Comparison of ENCODE assay signal across 8 cellular contexts in the genomic region with DNA sequence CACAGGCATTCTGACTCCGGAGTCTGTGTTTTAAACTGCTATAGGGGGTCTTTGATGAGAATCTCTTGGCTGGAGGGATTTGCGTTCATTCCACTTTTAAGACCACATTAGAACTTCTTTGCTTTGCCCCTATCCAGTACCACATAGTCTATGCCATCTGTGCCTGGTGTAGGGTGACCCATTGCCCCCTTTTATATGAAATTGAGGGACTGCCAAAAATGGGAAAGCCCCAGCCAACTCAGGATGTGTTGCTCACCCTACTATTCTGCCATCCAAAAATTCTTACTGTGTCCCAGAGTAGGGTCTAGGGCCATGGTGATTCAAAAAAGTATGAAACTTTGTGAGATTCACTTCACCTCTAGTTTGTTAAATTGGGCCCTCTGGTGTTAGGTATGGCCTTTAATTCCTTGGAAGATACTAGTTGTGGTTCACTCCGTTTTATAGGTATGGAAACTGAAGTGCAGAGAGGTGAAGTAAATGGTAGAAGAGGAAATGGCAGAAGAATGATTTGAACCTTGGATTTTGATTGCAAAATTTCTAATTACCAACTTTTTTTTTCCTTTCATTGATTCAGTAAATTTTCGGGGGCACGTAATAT. TPM values are rescaled to one million over a fixed set of nuclear protein-coding genes. Genes with fewer than 3 reads are reported as not detected.
A peak's percentile ranks its signal among the peaks of the same experiment; 100 is the strongest.
DNase-seq lines count a peak whose midpoint lies in the region; ATAC-seq, FAIRE-seq and TF ChIP-seq lines count a peak whose summit lies in the region.

No MANE protein-coding gene starts in this region.

- TF ChIP-seq EP300 in HepG2 (IDR thresholded peaks at IDR 0.05; ENCODE audit: low read depth in 2 of 2, low read length in 2 of 2): no peak
- no peak for TF ChIP-seq EP300 in HepG2 (CRISPR knock-in tag; IDR thresholded peaks at IDR 0.05; ENCODE audit: borderline replicate concordance)
- TF ChIP-seq EP300 in tibial nerve (IDR thresholded peaks at IDR 0.05): no peak

- POLR2A ChIA-PET in HepG2 (lab: Yijun Ruan, JAX): interaction anchor here (1.1 to 2.7 kb wide), 5 partner anchors 13 to 141 kb away, joined by 3 to 24 read pairs (median 10); no protein-coding TSS in a partner anchor

- no peak for FAIRE-seq in HepG2 (lab: Jason Lieb, UNC)

- TF ChIP-seq CTCF in HepG2 (CRISPR knock-in tag; IDR thresholded peaks at IDR 0.05) (peak; percentile 26; the same call in 1 of the 2 replicates), tibial nerve (IDR thresholded peaks at IDR 0.05) (no peak)

- H3K9me3 ChIP-seq in HepG2 (ENCODE audit: low read length) (no peaks in the 10 kb centered on the region; the same call in 1 of the 2 replicates), tibial nerve (no peaks in the 10 kb centered on the region)

- ATAC-seq in activated T-cell treated with anti-CD3 and anti-CD28 coated beads, Interleukin-2, amount 50 U/mL, for 72 hours (replicated peaks in 1 of 2): no peak
- ATAC-seq in activated naive CD8-positive, alpha-beta T cell treated with anti-CD3 and anti-CD28 coated beads, Interleukin-2, amount 50 U/mL, for 24 hours: no peak
- ATAC-seq in HepG2 (no peak), GM21423 (IDR thresholded peaks at IDR 0.05; ENCODE audit: unreplicated experiment) (no peak), GM19328 (IDR thresholded peaks at IDR 0.05; ENCODE audit: unreplicated experiment) (no peak)

- no peak for TF ChIP-seq RAD21 in HepG2 (CRISPR knock-in tag; IDR thresholded peaks at IDR 0.05)

- peak overlapping the region; percentile 89 for H3K4me2 ChIP-seq in HepG2 (ENCODE audit: low read depth, low read length)

- H3K36me3 Mint-ChIP-seq in activated T-cell treated with anti-CD3 and anti-CD28 coated beads, Interleukin-2, amount 50 U/mL, for 72 hours (ENCODE audit: insufficient read depth in 2 of 2): no peaks in the 10 kb centered on the region
- H3K36me3 Mint-ChIP-seq in activated naive CD8-positive, alpha-beta T cell treated with anti-CD3 and anti-CD28 coated beads, Interleukin-2, amount 50 U/mL, for 24 hours (ENCODE audit: low read depth): peaks cover 18% of the 10 kb centered on the region

- H3K36me3 ChIP-seq in HepG2 (replicated peaks in 1 of 2; ENCODE audit: control insufficient read depth in 1 of 2, insufficient read depth in 2 of 2, low read length in 2 of 2) (peaks cover 10 to 22% of the 10 kb centered on the region in 2 experiments; a peak in 4 of 5 replicates), tibial nerve (peaks cover 0 to 12% (median 0%) of the 10 kb centered on the region in 3 donors)

- H4K20me1 ChIP-seq in HepG2 (ENCODE audit: insufficient read depth, low read length): peaks cover 39% of the 10 kb centered on the region

- 70% methylated on average over 5 of the region's 5 CpGs for WGBS in HepG2 (ENCODE audit: low lambda C conversion rate)
- 68 to 69% methylated on average over 5 of the region's 5 CpGs for WGBS in tibial nerve, 2 donors

- in situ Hi-C loops in HepG2 (cut with HindIII; ENCODE audit: extremely low pct_ligation_motif_present, low pct_unique_long_range_greater_than_20kb): loop anchor here (10.0 to 25.0 kb wide), 2 partner anchors 635 to 1122 kb away; no protein-coding TSS in a partner anchor

- no peaks in the 10 kb centered on the region for H3K27me3 Mint-ChIP-seq in activated T-cell treated with anti-CD3 and anti-CD28 coated beads, Interleukin-2, amount 50 U/mL, for 72 hours (ENCODE audit: low read depth)
- H3K27me3 Mint-ChIP-seq in activated naive CD8-positive, alpha-beta T cell treated with anti-CD3 and anti-CD28 coated beads, Interleukin-2, amount 50 U/mL, for 24 hours: no peaks in the 10 kb centered on the region

- H3K4me1 ChIP-seq in HepG2 (ENCODE audit: insufficient read depth, low read length) (peaks cover 44% of the 10 kb centered on the region), tibial nerve (peaks cover 0 to 48% (median 11%) of the 10 kb centered on the region in 4 donors)

- TF ChIP-seq POLR2A in HepG2 (IDR thresholded peaks at IDR 0.05; ENCODE audit: insufficient read depth in 1 of 2, low read depth in 2 of 2, low read length in 2 of 2) (no peak), tibial nerve (IDR thresholded peaks at IDR 0.05) (no peak)

- DNase-seq in activated T-cell treated with anti-CD3 and anti-CD28 coated beads, Interleukin-2, amount 50 U/mL, for 72 hours: no peak
- DNase-seq in activated T-cell treated with anti-CD3 and anti-CD28 coated beads, Interleukin-2, amount 50 U/mL, for 48 hours: no peak
- DNase-seq in activated naive CD8-positive, alpha-beta T cell treated with anti-CD3 and anti-CD28 coated beads, Interleukin-2, amount 50 U/mL, for 24 hours: no peak
- DNase-seq in HepG2 (ENCODE audit: low spot score): peak; percentile 24
- DNase-seq in tibial nerve (ENCODE audit: low spot score in 2 of 2): no peak
- no peak for DNase-seq in DMS114 treated with DMSO at 0.1 percent for 48 hours (lab: John Stamatoyannopoulos, UW; ENCODE audit: unreplicated experiment)

- peak overlapping the region; percentile 80 to 97 for H3K4me3 Mint-ChIP-seq in activated T-cell treated with anti-CD3 and anti-CD28 coated beads, Interleukin-2, amount 50 U/mL, for 72 hours
- peak overlapping the region; percentile 82 for H3K4me3 Mint-ChIP-seq in activated naive CD8-positive, alpha-beta T cell treated with anti-CD3 and anti-CD28 coated beads, Interleukin-2, amount 50 U/mL, for 24 hours

- CTCF ChIA-PET in HepG2 (lab: Yijun Ruan, JAX; ENCODE audit: low intra/inter-chr PET ratio, low total read pairs): interaction anchor here (0.9 kb wide), 1 partner anchor 113 kb away, joined by 3 read pairs; no protein-coding TSS in a partner anchor

- H3K27me3 ChIP-seq in HepG2 (ENCODE audit: control insufficient read depth in 1 of 2, insufficient read depth in 2 of 2, low read length in 2 of 2) (peaks cover 0 to 5% of the 10 kb centered on the region in 2 experiments; a peak in 1 of 5 replicates), tibial nerve (no peaks in the 10 kb centered on the region)

- H3K4me3 ChIP-seq in HepG2 (replicated peaks in 1 of 3; ENCODE audit: insufficient read depth in 1 of 3, low read depth in 2 of 3, low read length in 3 of 3): peak overlapping the region; percentile 77 to 100 (median 82); a peak in 5 of 6 replicates
- H3K4me3 ChIP-seq in tibial nerve: peak overlapping the region; percentile 61 to 95 (median 93)

- H3K27ac Mint-ChIP-seq in activated T-cell treated with anti-CD3 and anti-CD28 coated beads, Interleukin-2, amount 50 U/mL, for 72 hours: peak overlapping the region; percentile 99
- H3K27ac Mint-ChIP-seq in activated naive CD8-positive, alpha-beta T cell treated with anti-CD3 and anti-CD28 coated beads, Interleukin-2, amount 50 U/mL, for 24 hours: peak overlapping the region; percentile 74

- peaks cover 61% of the 10 kb centered on the region for H3K79me2 ChIP-seq in HepG2 (ENCODE audit: insufficient read depth, low read length)

- peak overlapping the region; percentile 97 for H3K27ac ChIP-seq in HepG2 (ENCODE audit: extremely low read length, insufficient read depth, low read length)
- peak overlapping the region in 2 of 4 donors; percentile 3 to 100 for H3K27ac ChIP-seq in tibial nerve

- H3K4me1 Mint-ChIP-seq in activated T-cell treated with anti-CD3 and anti-CD28 coated beads, Interleukin-2, amount 50 U/mL, for 72 hours (ENCODE audit: low read depth): peaks cover 49% of the 10 kb centered on the region
- H3K4me1 Mint-ChIP-seq in activated naive CD8-positive, alpha-beta T cell treated with anti-CD3 and anti-CD28 coated beads, Interleukin-2, amount 50 U/mL, for 24 hours: peaks cover 56% of the 10 kb centered on the region

- no peaks in the 10 kb centered on the region for H3K9me3 Mint-ChIP-seq in activated T-cell treated with anti-CD3 and anti-CD28 coated beads, Interleukin-2, amount 50 U/mL, for 72 hours
- no peaks in the 10 kb centered on the region for H3K9me3 Mint-ChIP-seq in activated naive CD8-positive, alpha-beta T cell treated with anti-CD3 and anti-CD28 coated beads, Interleukin-2, amount 50 U/mL, for 24 hours

- BruUV-seq in HepG2 (replicated peaks; lab: Mats Ljungman, UMichigan): TSS peak; percentile 50

- intact Hi-C loops in HepG2 (cut with micrococcal nuclease; ENCODE audit: unreplicated experiment): no loop called here

- H3K9ac ChIP-seq in HepG2 (ENCODE audit: insufficient read depth, low read depth, low read length): peak overlapping the region; percentile 97

- no peak overlapping the region for H2AFZ ChIP-seq in HepG2 (ENCODE audit: low read length)

RNA-seq across cellular contexts. Expression of a gene that starts 1.4 kb away (rescaled TPM):
- total RNA-seq in activated T-cell treated with anti-CD3 and anti-CD28 coated beads, Interleukin-2, amount 50 U/mL, for 72 hours: 10 to 100 TPM; 48.9 to 49.1 TPM
- total RNA-seq in HepG2 (2016; rRNA removed; fragmentation: Illumina TruSeq; extraction: Trizol) (227 and 299 TPM in 2 replicates), tibial nerve (100 to 1,000 TPM in 2 of 4 donors, 10 to 100 TPM in 2; 60.0 to 108 (median 85.1) TPM)
- 116 and 137 TPM in 2 replicates for total RNA-seq in HepG2 (2016; cell fraction: cytosol; rRNA removed; fragmentation: Illumina TruSeq; extraction: Trizol; ENCODE audit: low read depth)
- total RNA-seq in HepG2 (2016; cell fraction: insoluble cytoplasmic fraction; rRNA removed; fragmentation: Illumina TruSeq; extraction: Trizol): 227 and 317 TPM in 2 replicates
- 141 and 157 TPM in 2 replicates for total RNA-seq in HepG2 (2016; cell fraction: membrane; rRNA removed; fragmentation: Illumina TruSeq; extraction: Trizol)
- total RNA-seq in HepG2 (2016; cell fraction: nucleus; rRNA removed; fragmentation: Illumina TruSeq; extraction: Trizol): 81.8 and 87.1 TPM in 2 replicates
- 41.7 and 59.8 TPM in 2 replicates for polyA plus RNA-seq in HepG2 (2011; rRNA removed)
- polyA plus RNA-seq in HepG2 (2011; cell fraction: cytosol; rRNA removed): 37.0 and 54.6 TPM in 2 replicates
- 11.6 and 20.3 TPM in 2 replicates for polyA plus RNA-seq in HepG2 (2011; cell fraction: nucleus; rRNA removed)
- 152 and 165 TPM in 2 replicates for polyA plus RNA-seq in HepG2 (2012)
- polyA plus RNA-seq in HepG2 (2016; cell fraction: cytosol; fragmentation: Illumina TruSeq; extraction: Trizol; ENCODE audit: low read depth): 106 and 114 TPM in 2 replicates
- polyA plus RNA-seq in HepG2 (2016; cell fraction: insoluble cytoplasmic fraction; fragmentation: Illumina TruSeq; extraction: Trizol; ENCODE audit: low read depth): 248 and 300 TPM in 2 replicates
- polyA plus RNA-seq in HepG2 (2016; cell fraction: membrane; fragmentation: Illumina TruSeq; extraction: Trizol; ENCODE audit: low read depth): 116 and 120 TPM in 2 replicates
- polyA plus RNA-seq in HepG2 (2016; cell fraction: nucleus; fragmentation: Illumina TruSeq; extraction: Trizol; ENCODE audit: insufficient read depth, low read depth): 122 and 141 TPM in 2 replicates
- polyA minus RNA-seq in HepG2 (2011; rRNA and poly(A)+ RNA removed; ENCODE audit: low replicate concordance): 0.28 and 1.1 TPM in 2 replicates
- polyA minus RNA-seq in HepG2 (2011; cell fraction: cytosol; rRNA and poly(A)+ RNA removed): 31.9 and 32.4 TPM in 2 replicates
- 16.5 and 23.9 TPM in 2 replicates for polyA minus RNA-seq in HepG2 (2011; cell fraction: nucleus; rRNA and poly(A)+ RNA removed)

RNA-seq across cellular contexts. Expression of a gene that starts 35.5 kb away (rescaled TPM):
- total RNA-seq in activated T-cell treated with anti-CD3 and anti-CD28 coated beads, Interleukin-2, amount 50 U/mL, for 72 hours: not detected
- total RNA-seq in HepG2 (2016; rRNA removed; fragmentation: Illumina TruSeq; extraction: Trizol): 6.9 and 9.4 TPM in 2 replicates
- 67.3 and 73.1 TPM in 2 replicates for total RNA-seq in HepG2 (2016; cell fraction: cytosol; rRNA removed; fragmentation: Illumina TruSeq; extraction: Trizol; ENCODE audit: low read depth)
- 6.1 and 9.5 TPM in 2 replicates for total RNA-seq in HepG2 (2016; cell fraction: insoluble cytoplasmic fraction; rRNA removed; fragmentation: Illumina TruSeq; extraction: Trizol)
- total RNA-seq in HepG2 (2016; cell fraction: membrane; rRNA removed; fragmentation: Illumina TruSeq; extraction: Trizol): 33.5 and 36.3 TPM in 2 replicates
- total RNA-seq in HepG2 (2016; cell fraction: nucleus; rRNA removed; fragmentation: Illumina TruSeq; extraction: Trizol): 7.8 and 8.5 TPM in 2 replicates
- polyA plus RNA-seq in HepG2 (2011; rRNA removed): 23.7 and 32.7 TPM in 2 replicates
- 15.3 and 17.1 TPM in 2 replicates for polyA plus RNA-seq in HepG2 (2011; cell fraction: cytosol; rRNA removed)
- polyA plus RNA-seq in HepG2 (2011; cell fraction: nucleus; rRNA removed): 38.3 and 55.7 TPM in 2 replicates
- 1.8 and 6.1 TPM in 2 replicates for polyA plus RNA-seq in HepG2 (2012)
- 0.28 and 0.52 TPM in 2 replicates for polyA plus RNA-seq in HepG2 (2016; cell fraction: cytosol; fragmentation: Illumina TruSeq; extraction: Trizol; ENCODE audit: low read depth)
- 2.7 and 3.9 TPM in 2 replicates for polyA plus RNA-seq in HepG2 (2016; cell fraction: insoluble cytoplasmic fraction; fragmentation: Illumina TruSeq; extraction: Trizol; ENCODE audit: low read depth)
- polyA plus RNA-seq in HepG2 (2016; cell fraction: membrane; fragmentation: Illumina TruSeq; extraction: Trizol; ENCODE audit: low read depth): 0.63 and 1.2 TPM in 2 replicates
- polyA plus RNA-seq in HepG2 (2016; cell fraction: nucleus; fragmentation: Illumina TruSeq; extraction: Trizol; ENCODE audit: insufficient read depth, low read depth): 13.8 and 14.1 TPM in 2 replicates
- polyA minus RNA-seq in HepG2 (2011; rRNA and poly(A)+ RNA removed; ENCODE audit: low replicate concordance): 40.3 TPM in 1 of 2 replicates, not detected in the other
- polyA minus RNA-seq in HepG2 (2011; cell fraction: cytosol; rRNA and poly(A)+ RNA removed): 45.4 and 51.8 TPM in 2 replicates
- 44.9 and 49.7 TPM in 2 replicates for polyA minus RNA-seq in HepG2 (2011; cell fraction: nucleus; rRNA and poly(A)+ RNA removed)
- not detected for total RNA-seq in tibial nerve
